ENCODE assay signal across 17 cellular contexts in the genomic region with DNA sequence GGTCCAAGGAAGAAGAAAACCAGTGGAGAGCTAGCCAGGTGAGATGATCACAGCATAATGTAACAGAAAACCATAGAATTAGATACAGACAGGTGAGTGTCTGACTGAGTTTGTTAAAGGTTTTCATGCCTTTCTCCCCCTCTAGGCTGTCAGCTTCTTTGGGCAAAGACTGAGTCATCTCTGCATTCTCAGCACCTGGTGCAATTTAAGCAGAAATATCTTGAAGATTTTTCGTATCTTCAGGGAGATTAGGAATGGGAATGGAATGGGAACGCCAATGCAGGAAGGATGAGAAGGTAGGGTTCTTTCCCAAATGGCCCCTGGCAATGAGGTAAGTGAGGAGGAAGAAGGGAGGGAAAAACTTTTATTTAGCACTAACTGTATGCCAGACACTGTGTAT.
DNase-seq lines count a peak whose midpoint lies in the region; ATAC-seq and TF ChIP-seq lines count a peak whose summit lies in the region.
"Had no signal": no experiment of that assay in that cellular context is flagged by ENCODE, and none has a peak within 500 bp of the region (broad histone marks: within the 10 kb centered on the region; RNA-seq: fewer than 3 reads in every experiment).

No MANE protein-coding gene starts in this region.

- no peak overlapping the region for H2BK5ac ChIP-seq in IMR-90 (ENCODE audit: low read depth, low read length, poor library complexity, severe bottlenecking)

- dilution Hi-C loops in IMR-90 (cut with HindIII; ENCODE audit: low sequenced_read_pairs, unreplicated experiment) (no loop called here), mammary epithelial cell (cut with HindIII; ENCODE audit: low sequenced_read_pairs) (no loop called here)

- H3K23ac ChIP-seq in IMR-90 (ENCODE audit: low read depth, low read length), result no peak overlapping the region

- H2BK15ac ChIP-seq in IMR-90 (ENCODE audit: low read depth, low read length), result peak overlapping the region; percentile 9; the same call in 2 of the 3 replicates

- H3K27me3 ChIP-seq in IMR-90 (ENCODE audit: control insufficient read depth, insufficient read depth, low read length) (no peaks in the 10 kb centered on the region), mammary epithelial cell (ENCODE audit: insufficient read depth, low read length) (no peaks in the 10 kb centered on the region), left ventricle myocardium inferior (ENCODE audit: low read depth) (no peaks in the 10 kb centered on the region)

- H3K9me1 ChIP-seq in IMR-90 (ENCODE audit: insufficient read depth, low read length), result 0 out of 2 replicates have a peak, but pooled peaks cover 2% of the 10 kb centered on the region

- H3K79me2 ChIP-seq in mammary epithelial cell (ENCODE audit: insufficient read depth, low read length), result no peaks in the 10 kb centered on the region

- intact Hi-C loops in IMR-90 (cut with micrococcal nuclease), result no loop called here
- intact Hi-C loops in mammary epithelial cell (cut with micrococcal nuclease), result loop anchor here (2.0 kb wide), 1 partner anchor 19 kb away; no protein-coding TSS in a partner anchor
- intact Hi-C loops in left ventricle myocardium inferior (cut with micrococcal nuclease), result no loop called here
- intact Hi-C loops in mucosa of descending colon (cut with DNase I, micrococcal nuclease), result no loop called here

- BruUV-seq in IMR-90 (replicated peaks; lab: Mats Ljungman, UMichigan) (no TSS peak), mammary epithelial cell (replicated peaks; lab: Mats Ljungman, UMichigan) (no TSS peak)

- ATAC-seq in IMR-90 (ENCODE audit: low read depth) (no peak), mucosa of descending colon (no peak)
- ATAC-seq: HepG2 had no signal

- no peak for TF ChIP-seq RAD21 in IMR-90 (IDR thresholded peaks at IDR 0.05; ENCODE audit: low read length)

- H3K9me3 ChIP-seq in IMR-90 (ENCODE audit: control insufficient read depth, insufficient read depth, low read length) (peaks cover 10% of the 10 kb centered on the region), mammary epithelial cell (replicated peaks; ENCODE audit: insufficient read depth, low read length) (peaks cover 5% of the 10 kb centered on the region), left ventricle myocardium inferior (replicated peaks) (peaks cover 21% of the 10 kb centered on the region), mucosa of descending colon (peaks cover 11% of the 10 kb centered on the region)

- peak overlapping the region; percentile 43 for H2AK9ac ChIP-seq in IMR-90 (replicated peaks; ENCODE audit: low read depth, low read length, poor library complexity)

- peak overlapping the region; percentile 67 for H2BK120ac ChIP-seq in IMR-90 (ENCODE audit: low read depth, low read length)

- H4K20me1 ChIP-seq in IMR-90 (ENCODE audit: insufficient read depth, low read length), result no peaks in the 10 kb centered on the region
- H4K20me1 ChIP-seq in mammary epithelial cell (ENCODE audit: insufficient read depth, low read length), result no peaks in the 10 kb centered on the region

- in situ Hi-C loops in IMR-90 (cut with MboI; ENCODE audit: low sequenced_read_pairs), result no loop called here
- in situ Hi-C loops in mammary epithelial cell (cut with MboI; ENCODE audit: low sequenced_read_pairs in 2 of 2), result no loop called here

- H2AFZ ChIP-seq in IMR-90 (replicated peaks; ENCODE audit: low read length, poor library complexity) (no peak overlapping the region), mammary epithelial cell (ENCODE audit: low read depth, low read length) (peak overlapping the region; percentile 9)

- peak overlapping the region; percentile 33; the same call in 1 of the 2 replicates for H4K91ac ChIP-seq in IMR-90 (ENCODE audit: insufficient read depth, low read depth, low read length)

- H3K79me1 ChIP-seq in IMR-90 (ENCODE audit: low read depth in 1 of 2, low read length in 2 of 2), result no peaks in the 10 kb centered on the region

- no peak overlapping the region for H3K27ac ChIP-seq in IMR-90 (ENCODE audit: insufficient read depth, low read length)
- peak overlapping the region; percentile 69 for H3K27ac ChIP-seq in mammary epithelial cell (ENCODE audit: insufficient read depth, low read depth, low read length)
- no peak overlapping the region for H3K27ac ChIP-seq in left ventricle myocardium inferior (replicated peaks)
- H3K27ac ChIP-seq: KMS-11 had no signal

- peak overlapping the region in 1 of 2 experiments; percentile 45; a peak in 2 of 4 replicates for H4K8ac ChIP-seq in IMR-90 (ENCODE audit: low read depth in 2 of 2, low read length in 2 of 2)

- POLR2A ChIA-PET in IMR-90 (lab: Charles Lee; ENCODE audit: unreplicated experiment), result interaction anchor here (0.6 kb wide), 1 partner anchor 551 kb away, joined by 3 read pairs; no protein-coding TSS in a partner anchor

- WGBS in IMR-90 (ENCODE audit: extremely low coverage in 2 of 2, insufficient read length in 1 of 2), 2 experiments, result 50% methylated on average over 1 of the region's 2 CpGs; no CpG with 5 or more reads in 1 of the 2 experiments
- WGBS in mammary epithelial cell (ENCODE audit: low coverage, missing lambda C conversion rate), result 5% methylated on average over 2 of the region's 2 CpGs

- peak overlapping the region; percentile 44; the same call in 1 of the 2 replicates for H4K5ac ChIP-seq in IMR-90 (ENCODE audit: low read depth, low read length)

- peak; percentile 63 for DNase-seq in EL
- no peak for DNase-seq in IMR-90
- peak; percentile 58 for DNase-seq in mammary epithelial cell
- peak; percentile 83 for DNase-seq in kidney tubule cell (ENCODE audit: low spot score)
- DNase-seq in NCI-H748 treated with DMSO at 0.1 percent for 48 hours (lab: John Stamatoyannopoulos, UW), result no peak
- DNase-seq in GM19238 (ENCODE audit: insufficient read length, low spot score), result no peak
- no peak for DNase-seq in left ventricle myocardium inferior
- no peak for DNase-seq in mucosa of descending colon
- DNase-seq: C1 segment of cervical spinal cord; CD8-positive, alpha-beta memory T cell; NCI-H1048; NCI-H146; NCI-H2081; NCI-H2171 treated with DMSO at 0.1 percent for 48 hours; SIG-M5 had no signal

- no peak overlapping the region for H3K9ac ChIP-seq in IMR-90 (ENCODE audit: low read depth, low read length)
- no peak overlapping the region for H3K9ac ChIP-seq in mammary epithelial cell (ENCODE audit: insufficient read depth, low read length)
- H3K9ac ChIP-seq: KMS-11 had no signal

- H3K4me2 ChIP-seq in IMR-90 (ENCODE audit: low read depth, low read length) (no peak overlapping the region), mammary epithelial cell (ENCODE audit: insufficient read depth, low read depth, low read length) (peak overlapping the region; percentile 43)
- H3K4me2 ChIP-seq: KMS-11 had no signal

- peak overlapping the region; percentile 61; the same call in 1 of the 2 replicates for H3K14ac ChIP-seq in IMR-90 (replicated peaks; ENCODE audit: low read depth, low read length)

- H3K4me1 ChIP-seq in IMR-90 (ENCODE audit: control insufficient read depth, insufficient read depth, low read length), result peaks cover 14% of the 10 kb centered on the region
- peaks cover 44% of the 10 kb centered on the region for H3K4me1 ChIP-seq in mammary epithelial cell (ENCODE audit: insufficient read depth, low read length)
- H3K4me1 ChIP-seq in left ventricle myocardium inferior, result no peaks in the 10 kb centered on the region
- no peaks in the 10 kb centered on the region for H3K4me1 ChIP-seq in mucosa of descending colon (ENCODE audit: low read depth)

- peak overlapping the region; percentile 86; the same call in 1 of the 2 replicates for H2BK20ac ChIP-seq in IMR-90 (ENCODE audit: low read depth, low read length)

- TF ChIP-seq POLR2A in IMR-90 (IDR thresholded peaks at IDR 0.05; ENCODE audit: low read depth, low read length), result no peak

- no peak overlapping the region for H3K56ac ChIP-seq in IMR-90 (ENCODE audit: extremely low read depth, insufficient read depth, low read length)

- CTCF ChIA-PET in IMR-90 (lab: Yijun Ruan, JAX) (no interaction called here), mammary epithelial cell (lab: Charles Lee; ENCODE audit: low non-redundant PET) (interaction anchor here (0.6 kb wide), 1 partner anchor 290 kb away, joined by 3 read pairs; no protein-coding TSS in a partner anchor)

- H3K36me3 ChIP-seq in IMR-90 (ENCODE audit: control insufficient read depth, insufficient read depth, low read length) (no peaks in the 10 kb centered on the region), mammary epithelial cell (ENCODE audit: insufficient read depth, low read length) (no peaks in the 10 kb centered on the region), left ventricle myocardium inferior (no peaks in the 10 kb centered on the region), mucosa of descending colon (ENCODE audit: low read depth) (no peaks in the 10 kb centered on the region)

- peak overlapping the region; percentile 30 for H3K4ac ChIP-seq in IMR-90 (ENCODE audit: low read depth, low read length)

- H3K4me3 ChIP-seq in IMR-90 (ENCODE audit: insufficient read depth, low read depth, low read length) (no peak overlapping the region), mammary epithelial cell (replicated peaks in 1 of 3; ENCODE audit: insufficient read depth in 1 of 3, low read depth in 2 of 3, low read length in 3 of 3) (no peak overlapping the region), left ventricle myocardium inferior (no peak overlapping the region), mucosa of descending colon (no peak overlapping the region)

- no peak for TF ChIP-seq CTCF in IMR-90 (conservative IDR thresholded peaks at IDR 0.05; ENCODE audit: low read depth, low read length)
- TF ChIP-seq CTCF in mammary epithelial cell (conservative IDR thresholded peaks at IDR 0.05 in 1 of 2, IDR thresholded peaks at IDR 0.05 in 1 of 2; ENCODE audit: extremely low read depth in 1 of 2, insufficient read depth in 1 of 2, low read depth in 1 of 2, low read length in 2 of 2), result peak in 1 of 2 donors; percentile 2
- no peak for TF ChIP-seq CTCF in left ventricle myocardium inferior (IDR thresholded peaks at IDR 0.05; ENCODE audit: borderline replicate concordance)
- TF ChIP-seq CTCF in mucosa of descending colon (IDR thresholded peaks at IDR 0.05), result no peak

- H2AK5ac ChIP-seq in IMR-90 (ENCODE audit: low read depth, low read length), result peak overlapping the region; percentile 83; the same call in 1 of the 2 replicates

- H3K18ac ChIP-seq in IMR-90 (ENCODE audit: low read depth, low read length), result peak overlapping the region; percentile 65

TF ChIP-seq in IMR-90, 13 proteins besides CTCF, POLR2A, EP300 and RAD21 (continues in another document):
- TF ChIP-seq CHD1 (IDR thresholded peaks at IDR 0.05; ENCODE audit: low read depth, low read length) (no peak), CEBPB (IDR thresholded peaks at IDR 0.05; ENCODE audit: low read depth, low read length) (no peak), MAZ (IDR thresholded peaks at IDR 0.05; ENCODE audit: borderline replicate concordance, low read depth, low read length) (no peak)

Comparison
In these comparisons a context has a peak if more than half of its experiments do, and no peak if none do; other contexts are left out.
1. DNase-seq: peak in EL (single experiment), mammary epithelial cell (single experiment) and kidney tubule cell (single experiment); none in IMR-90 (single experiment), NCI-H748 treated with DMSO at 0.1 percent for 48 hours (single experiment), GM19238 (single experiment), left ventricle myocardium inferior (single experiment) and mucosa of descending colon (0 of 3).